1 cellular context compared by ENCODE assay signal in the genomic region with DNA sequence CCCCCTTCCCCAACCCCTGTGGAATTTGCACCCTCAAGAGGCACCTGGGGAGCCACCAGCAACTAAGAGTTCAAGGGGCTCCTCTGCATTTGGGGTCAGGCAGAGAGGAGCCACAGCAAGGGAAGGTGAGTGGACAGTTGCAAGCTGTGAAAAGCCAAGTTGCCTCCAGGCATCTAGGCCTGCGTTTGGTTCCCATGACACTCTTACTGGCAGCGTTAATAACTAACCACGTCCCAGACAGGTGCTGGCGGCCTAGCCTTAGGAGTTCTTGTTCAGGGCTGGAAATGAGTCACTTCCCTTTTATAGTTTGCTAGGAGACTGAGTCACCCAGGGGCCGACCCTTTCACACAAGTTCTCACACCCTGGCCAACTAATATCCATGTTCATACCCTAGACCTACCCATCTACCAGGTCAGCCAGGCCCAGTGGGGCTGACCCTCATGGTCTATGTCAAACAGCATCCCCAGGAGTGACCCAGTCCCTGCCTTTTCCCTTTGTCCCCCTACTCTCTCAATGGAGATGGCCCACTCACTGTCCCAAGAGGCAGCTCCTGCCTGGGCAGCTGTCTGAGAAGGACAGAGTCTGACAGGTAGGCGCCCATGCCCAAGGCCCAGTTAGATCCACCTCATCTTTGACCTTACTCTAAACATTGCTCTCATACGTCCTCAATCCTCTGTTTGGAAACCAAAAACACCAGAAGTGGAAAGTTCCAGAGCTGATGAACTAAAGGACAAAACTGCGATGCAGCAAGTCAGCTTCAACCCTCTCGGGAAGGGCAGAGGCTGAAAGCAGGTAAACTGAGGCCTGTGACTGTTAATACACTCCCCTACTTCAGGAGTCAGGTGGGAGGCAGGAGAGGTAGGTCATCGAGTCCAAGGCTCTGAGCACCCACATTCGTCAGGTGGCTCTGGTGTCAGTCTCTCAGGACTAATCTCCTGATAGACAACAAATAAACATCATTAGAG.
TF ChIP-seq lines count a peak whose summit lies in the region.

No MANE protein-coding gene starts in this region.

TF ChIP-seq in SK-N-SH treated with all-trans-retinoic acid at 6 μM for 48 hours, 23 proteins besides CTCF, POLR2A, EP300 and RAD21 (continued from another document):
- TF ChIP-seq POU6F1 (CRISPR knock-in tag; IDR thresholded peaks at IDR 0.05; ENCODE audit: borderline replicate concordance, low read depth) (no peak), OSR1 (CRISPR knock-in tag; IDR thresholded peaks at IDR 0.05) (0 out of 2 replicates have a peak, but pooled peaks have one; percentile 15), TCF4 (CRISPR knock-in tag; IDR thresholded peaks at IDR 0.05; ENCODE audit: borderline replicate concordance) (no peak), PATZ1 (CRISPR knock-in tag; IDR thresholded peaks at IDR 0.05; ENCODE audit: borderline replicate concordance) (no peak)
- TF ChIP-seq, protein P1, sequence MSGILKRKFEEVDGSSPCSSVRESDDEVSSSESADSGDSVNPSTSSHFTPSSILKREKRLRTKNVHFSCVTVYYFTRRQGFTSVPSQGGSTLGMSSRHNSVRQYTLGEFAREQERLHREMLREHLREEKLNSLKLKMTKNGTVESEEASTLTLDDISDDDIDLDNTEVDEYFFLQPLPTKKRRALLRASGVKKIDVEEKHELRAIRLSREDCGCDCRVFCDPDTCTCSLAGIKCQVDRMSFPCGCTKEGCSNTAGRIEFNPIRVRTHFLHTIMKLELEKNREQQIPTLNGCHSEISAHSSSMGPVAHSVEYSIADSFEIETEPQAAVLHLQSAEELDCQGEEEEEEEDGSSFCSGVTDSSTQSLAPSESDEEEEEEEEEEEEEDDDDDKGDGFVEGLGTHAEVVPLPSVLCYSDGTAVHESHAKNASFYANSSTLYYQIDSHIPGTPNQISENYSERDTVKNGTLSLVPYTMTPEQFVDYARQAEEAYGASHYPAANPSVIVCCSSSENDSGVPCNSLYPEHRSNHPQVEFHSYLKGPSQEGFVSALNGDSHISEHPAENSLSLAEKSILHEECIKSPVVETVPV (CRISPR knock-in tag; IDR thresholded peaks at IDR 0.05) = no peak
